14 cellular contexts compared by ENCODE assay signal in genomic region chr5:76371955-76372319, GRCh38. TPM values are rescaled to one million over a fixed set of nuclear protein-coding genes. Genes with fewer than 3 reads are reported as not detected.
DNase-seq lines count a peak whose midpoint lies in the region; ATAC-seq and TF ChIP-seq lines count a peak whose summit lies in the region.
"Had no signal": no experiment of that assay in that cellular context is flagged by ENCODE, and none has a peak within 500 bp of the region (broad histone marks: within the 10 kb centered on the region; RNA-seq: fewer than 3 reads in every experiment).

No MANE protein-coding gene starts in this region.

- H3K14ac ChIP-seq in H9 (ENCODE audit: insufficient read depth, low read length) (peak overlapping the region; percentile 8; the same call in 1 of the 2 replicates), neuronal stem cell (ENCODE audit: low read length) (no peak overlapping the region)

- TF ChIP-seq POLR2A in esophagus squamous epithelium (IDR thresholded peaks at IDR 0.05), result no peak

- H3K9me2 ChIP-seq in GM23248 (ENCODE audit: insufficient read depth), result no peaks in the 10 kb centered on the region

- no peak overlapping the region for H3K56ac ChIP-seq in H9 (ENCODE audit: insufficient read length, low read depth, low read length)

- H3F3A ChIP-seq in GM23248 (ENCODE audit: insufficient read depth), result no peaks in the 10 kb centered on the region

- peaks cover 10 to 13% of the 10 kb centered on the region in 2 experiments for H3K4me1 Mint-ChIP-seq in H9
- peaks cover 5 to 14% of the 10 kb centered on the region in 2 donors for H3K4me1 Mint-ChIP-seq in effector memory CD8-positive, alpha-beta T cell (ENCODE audit: low read depth in 2 of 2)

- H3K4me3 Mint-ChIP-seq in H9, result no peak overlapping the region
- H3K4me3 Mint-ChIP-seq in effector memory CD8-positive, alpha-beta T cell, result no peak overlapping the region
- H3K4me3 Mint-ChIP-seq: activated CD8-positive, alpha-beta T cell treated with anti-CD3 and anti-CD28 coated beads for 36 hours; activated T-helper 1 cell treated with anti-CD3 and anti-CD28 coated beads, Interleukin-12 subunit alpha, Interleukin-12 subunit beta, Interleukin-2, Interleukin-4 antibody, amounts not matched to agents 30 ng/mL and 10 ng/mL and 1 ng/mL, durations not matched to agents 14 hours and 24 hours and 36 hours; natural killer cell had no signal

- no peak for DNase-seq in H9
- no peak for DNase-seq in RWPE2 (ENCODE audit: low spot score)
- no peak for DNase-seq in esophagus squamous epithelium (lab: John Stamatoyannopoulos, UW)
- no peak for DNase-seq in neuronal stem cell (ENCODE audit: low spot score)
- DNase-seq in GM13977 (ENCODE audit: low spot score), result no peak
- no peak for DNase-seq in omental fat pad (ENCODE audit: low spot score)
- DNase-seq in effector memory CD8-positive, alpha-beta T cell, result no peak
- DNase-seq in GM23248, result no peak
- DNase-seq: activated CD8-positive, alpha-beta T cell treated with anti-CD3 and anti-CD28 coated beads for 36 hours; natural killer cell; NCI-H1930; NCI-H526 had no signal

- H3K79me1 ChIP-seq in H9 (ENCODE audit: insufficient read depth, low read depth, low read length, poor library complexity, severe bottlenecking) (no peaks in the 10 kb centered on the region), neuronal stem cell (ENCODE audit: low read depth, low read length) (no peaks in the 10 kb centered on the region)

- H3K9ac ChIP-seq in H9 (ENCODE audit: extremely low read depth, insufficient read length, low read length) (no peak overlapping the region), neuronal stem cell (ENCODE audit: low read depth, low read length, poor library complexity) (no peak overlapping the region), GM23248 (no peak overlapping the region)

- WGBS in H9 (ENCODE audit: extremely low coverage, insufficient read length, low lambda C conversion rate), result no CpG with 5 or more reads among the region's 3 CpGs
- 27 to 44% methylated on average over 3 of the region's 3 CpGs for whole genome bisulfite sequencing in esophagus squamous epithelium, 2 donors
- no CpG with 5 or more reads among the region's 3 CpGs for WGBS in neuronal stem cell (ENCODE audit: extremely low coverage in 2 of 2, insufficient read length in 2 of 2, insufficient replicate concordance in 1 of 2), 2 donors
- WGBS in GM23248 (ENCODE audit: low coverage in 1 of 2, low lambda C conversion rate in 2 of 2, missing lambda C conversion rate in 2 of 2), 2 experiments, result 23 to 25% methylated on average over 3 of the region's 3 CpGs

- no peak overlapping the region for H3K27ac ChIP-seq in H9 (ENCODE audit: insufficient read length, low read depth, low read length)
- H3K27ac ChIP-seq in RWPE2 (ENCODE audit: poor library complexity, severe bottlenecking), result peak overlapping the region; percentile 40
- peak overlapping the region in 3 of 4 donors; percentile 16 to 69 (median 62) for H3K27ac ChIP-seq in esophagus squamous epithelium
- no peak overlapping the region for H3K27ac ChIP-seq in neuronal stem cell (replicated peaks; ENCODE audit: low read length)
- H3K27ac ChIP-seq in GM23248, result no peak overlapping the region
- H3K27ac ChIP-seq: suprapubic skin had no signal

- no peak overlapping the region for H3K4ac ChIP-seq in H9 (ENCODE audit: low read depth, low read length)
- H3K4ac ChIP-seq in neuronal stem cell (ENCODE audit: low read length), result no peak overlapping the region

- no peaks in the 10 kb centered on the region for H3K23me2 ChIP-seq in H9 (ENCODE audit: insufficient read length, low read depth, low read length, poor library complexity, severe bottlenecking)

- TF ChIP-seq CTCF in H9 (conservative IDR thresholded peaks at IDR 0.05), result no peak
- TF ChIP-seq CTCF in RWPE2 (IDR thresholded peaks at IDR 0.05; ENCODE audit: poor library complexity, severe bottlenecking), result no peak
- TF ChIP-seq CTCF in esophagus squamous epithelium (IDR thresholded peaks at IDR 0.05), result no peak
- TF ChIP-seq CTCF in GM13977 (IDR thresholded peaks at IDR 0.05; ENCODE audit: extremely low read depth, insufficient read depth, missing control alignments), result no peak
- no peak for TF ChIP-seq CTCF in omental fat pad (IDR thresholded peaks at IDR 0.05)

- no peak overlapping the region for H3T11ph ChIP-seq in H9 (ENCODE audit: low read length)

- ATAC-seq in RWPE2 (ENCODE audit: low read depth) (peak; percentile 49), omental fat pad (ENCODE audit: low FRiP score) (no peak)
- ATAC-seq in effector memory CD8-positive, alpha-beta T cell (replicated peaks), result no peak
- ATAC-seq: activated CD8-positive, alpha-beta T cell treated with anti-CD3 and anti-CD28 coated beads for 36 hours; natural killer cell had no signal

- H2BK20ac ChIP-seq in H9 (ENCODE audit: low read depth, low read length, poor library complexity, severe bottlenecking), result no peak overlapping the region

- H3K9me3 ChIP-seq in H9 (ENCODE audit: control insufficient read depth, low read depth, low read length), result no peaks in the 10 kb centered on the region
- no peaks in the 10 kb centered on the region for H3K9me3 ChIP-seq in RWPE2 (ENCODE audit: severe bottlenecking)
- H3K9me3 ChIP-seq in esophagus squamous epithelium, result no peaks in the 10 kb centered on the region
- no peaks in the 10 kb centered on the region for H3K9me3 ChIP-seq in neuronal stem cell (replicated peaks in 1 of 2; ENCODE audit: control insufficient read depth in 2 of 2, insufficient read depth in 1 of 2, low read depth in 1 of 2, low read length in 2 of 2)
- no peaks in the 10 kb centered on the region for H3K9me3 ChIP-seq in GM23248 (ENCODE audit: low read depth)
- H3K9me3 ChIP-seq: suprapubic skin had no signal

- H3K27me3 Mint-ChIP-seq in H9 (ENCODE audit: low read depth), result no peaks in the 10 kb centered on the region
- H3K27me3 Mint-ChIP-seq in effector memory CD8-positive, alpha-beta T cell, result no peaks in the 10 kb centered on the region
- H3K27me3 Mint-ChIP-seq: activated CD8-positive, alpha-beta T cell treated with anti-CD3 and anti-CD28 coated beads for 36 hours had no signal

- H3K23ac ChIP-seq in H9 (ENCODE audit: insufficient read length, low read depth, low read length) (no peak overlapping the region), neuronal stem cell (ENCODE audit: low read depth, low read length, poor library complexity) (peak overlapping the region; percentile 46)

- H3K18ac ChIP-seq in H9 (ENCODE audit: insufficient read length, low read depth, low read length) (no peak overlapping the region), neuronal stem cell (ENCODE audit: low read length) (peak overlapping the region; percentile 50)

- H2AK5ac ChIP-seq in H9 (ENCODE audit: insufficient read length, low read length) (no peak overlapping the region), neuronal stem cell (ENCODE audit: low read depth, low read length) (no peak overlapping the region)

- H3K4me2 ChIP-seq in H9 (ENCODE audit: insufficient read depth, insufficient read length, low read length) (no peak overlapping the region), neuronal stem cell (ENCODE audit: insufficient read depth, low read length, poor library complexity, severe bottlenecking) (no peak overlapping the region), GM23248 (ENCODE audit: unreplicated experiment) (no peak overlapping the region)

- H4K8ac ChIP-seq in H9 (replicated peaks; ENCODE audit: insufficient read length, low read depth, low read length) (no peak overlapping the region), neuronal stem cell (ENCODE audit: low read depth, low read length) (no peak overlapping the region)

- H3K79me2 ChIP-seq in H9 (ENCODE audit: insufficient read depth, low read length), result no peaks in the 10 kb centered on the region
- H3K79me2 ChIP-seq in GM23248 (ENCODE audit: insufficient read depth), result no peaks in the 10 kb centered on the region

- no peaks in the 10 kb centered on the region for H3K27me3 ChIP-seq in H9 (ENCODE audit: insufficient read depth, low read length)
- H3K27me3 ChIP-seq in RWPE2 (ENCODE audit: insufficient read depth, poor library complexity, severe bottlenecking), result no peaks in the 10 kb centered on the region
- H3K27me3 ChIP-seq in esophagus squamous epithelium, result no peaks in the 10 kb centered on the region
- no peaks in the 10 kb centered on the region for H3K27me3 ChIP-seq in neuronal stem cell (ENCODE audit: control insufficient read depth in 3 of 3, insufficient read depth in 3 of 3, low read depth in 1 of 3, low read length in 3 of 3)
- no peaks in the 10 kb centered on the region for H3K27me3 ChIP-seq in GM23248 (replicated peaks; ENCODE audit: insufficient read depth)
- H3K27me3 ChIP-seq: suprapubic skin had no signal

- H3K9me3 Mint-ChIP-seq in H9, result no peaks in the 10 kb centered on the region
- H3K9me3 Mint-ChIP-seq in effector memory CD8-positive, alpha-beta T cell, result no peaks in the 10 kb centered on the region
- H3K9me3 Mint-ChIP-seq: activated CD8-positive, alpha-beta T cell treated with anti-CD3 and anti-CD28 coated beads for 36 hours; activated T-helper 1 cell treated with anti-CD3 and anti-CD28 coated beads, Interleukin-12 subunit alpha, Interleukin-12 subunit beta, Interleukin-2, Interleukin-4 antibody, amounts not matched to agents 30 ng/mL and 10 ng/mL and 1 ng/mL, durations not matched to agents 14 hours and 24 hours and 36 hours; natural killer cell had no signal

- H3K4me3 ChIP-seq in RWPE2 (ENCODE audit: severe bottlenecking), result no peak overlapping the region
- H3K4me3 ChIP-seq in esophagus squamous epithelium, result no peak overlapping the region
- H3K4me3 ChIP-seq in neuronal stem cell (ENCODE audit: low read length in 2 of 2), result peak overlapping the region in 1 of 2 donors; percentile 24
- no peak overlapping the region for H3K4me3 ChIP-seq in GM23248
- H3K4me3 ChIP-seq: suprapubic skin had no signal

- H3K4me1 ChIP-seq in H9 (ENCODE audit: insufficient read depth, low read length) (no peaks in the 10 kb centered on the region), RWPE2 (ENCODE audit: insufficient read depth, poor library complexity, severe bottlenecking) (peaks cover 13% of the 10 kb centered on the region), esophagus squamous epithelium (peaks cover 0 to 19% (median 10%) of the 10 kb centered on the region in 3 donors), neuronal stem cell (ENCODE audit: control insufficient read depth in 2 of 2, insufficient read depth in 1 of 2, low read depth in 1 of 2, low read length in 2 of 2) (peaks cover 6 to 11% of the 10 kb centered on the region in 2 donors), GM23248 (ENCODE audit: insufficient read depth) (no peaks in the 10 kb centered on the region)

- in situ Hi-C loops in GM13977 (cut with MboI; ENCODE audit: low pct_unique_long_range_greater_than_20kb, low sequenced_read_pairs, unreplicated experiment) (no loop called here), GM23248 (cut with MboI) (no loop called here)

- no peaks in the 10 kb centered on the region; a peak in 1 of 7 replicates for H3K36me3 Mint-ChIP-seq in H9 (ENCODE audit: insufficient read depth in 1 of 3, low read depth in 3 of 3)
- H3K36me3 Mint-ChIP-seq in effector memory CD8-positive, alpha-beta T cell (ENCODE audit: insufficient read depth), result peaks cover 3% of the 10 kb centered on the region
- H3K36me3 Mint-ChIP-seq: natural killer cell had no signal

- no peak overlapping the region for H2BK120ac ChIP-seq in H9 (ENCODE audit: low read depth, low read length, poor library complexity, severe bottlenecking)
- no peak overlapping the region for H2BK120ac ChIP-seq in neuronal stem cell (ENCODE audit: low read depth, low read length)

- intact Hi-C loops in esophagus squamous epithelium (cut with DNase I), result no loop called here

- H4K20me1 ChIP-seq in H9 (ENCODE audit: control insufficient read depth, insufficient read depth, insufficient read length) (no peaks in the 10 kb centered on the region), GM23248 (ENCODE audit: insufficient read depth) (no peaks in the 10 kb centered on the region)

- no peaks in the 10 kb centered on the region for H3K36me3 ChIP-seq in RWPE2 (ENCODE audit: low read depth)
- H3K36me3 ChIP-seq in esophagus squamous epithelium, result no peaks in the 10 kb centered on the region
- H3K36me3 ChIP-seq in neuronal stem cell (replicated peaks in 1 of 2; ENCODE audit: control insufficient read depth in 2 of 2, insufficient read depth in 2 of 2, low read length in 2 of 2), result no peaks in the 10 kb centered on the region
- no peaks in the 10 kb centered on the region for H3K36me3 ChIP-seq in GM23248 (ENCODE audit: low read depth)
- H3K36me3 ChIP-seq: suprapubic skin had no signal

- H2BK15ac ChIP-seq in H9 (ENCODE audit: low read depth, low read length), result no peak overlapping the region
- H2BK15ac ChIP-seq in neuronal stem cell (ENCODE audit: low read length), result no peak overlapping the region

- no peak overlapping the region for H4K91ac ChIP-seq in H9 (ENCODE audit: insufficient read length, low read depth, low read length)
- no peak overlapping the region for H4K91ac ChIP-seq in neuronal stem cell (ENCODE audit: low read depth, low read length, poor library complexity)

- H2BK5ac ChIP-seq in H9 (ENCODE audit: insufficient read length, low read length) (no peak overlapping the region), neuronal stem cell (ENCODE audit: low read length) (peak overlapping the region; percentile 44)

- H2BK12ac ChIP-seq in H9 (ENCODE audit: insufficient read length, low read depth, low read length), result no peak overlapping the region
- no peak overlapping the region for H2BK12ac ChIP-seq in neuronal stem cell (ENCODE audit: low read length)

- no peak overlapping the region for H3K27ac Mint-ChIP-seq in H9
- H3K27ac Mint-ChIP-seq in effector memory CD8-positive, alpha-beta T cell, result peak overlapping the region in 1 of 2 donors; percentile 59
- H3K27ac Mint-ChIP-seq: activated CD8-positive, alpha-beta T cell treated with anti-CD3 and anti-CD28 coated beads for 36 hours; activated T-helper 1 cell treated with anti-CD3 and anti-CD28 coated beads, Interleukin-12 subunit alpha, Interleukin-12 subunit beta, Interleukin-2, Interleukin-4 antibody, amounts not matched to agents 30 ng/mL and 10 ng/mL and 1 ng/mL, durations not matched to agents 14 hours and 24 hours and 36 hours had no signal

- H4K5ac ChIP-seq in H9 (ENCODE audit: insufficient read length, low read depth, low read length), result no peak overlapping the region

- no peak overlapping the region for H2AFZ ChIP-seq in H9 (ENCODE audit: low read length)
- H2AFZ ChIP-seq in neuronal stem cell (ENCODE audit: low read length), result peak overlapping the region; percentile 88
- H2AFZ ChIP-seq in GM23248, result no peak overlapping the region

RNA-seq across cellular contexts. Expression of gene IQGAP2, which starts 31.1 kb away (rescaled TPM):
- total RNA-seq in H9 (2021) (22.5 and 23.2 TPM in 2 replicates), esophagus squamous epithelium (10 to 100 TPM in 1 of 4 donors, 1 to 10 TPM in 3; 3.0 to 16.6 (median 5.9) TPM), omental fat pad (10 to 100 TPM; 22.6 to 63.9 (median 28.3) TPM)
- 9.9 TPM for polyA plus RNA-seq in neuronal stem cell (2013, experiment 1 of 2)
- 10.5 TPM for polyA plus RNA-seq in neuronal stem cell (2013, experiment 2 of 2)
- total RNA-seq in GM23248 (2014; rRNA removed; shearing (Covaris generic)), result not detected in 2 replicates
- 0.11 TPM in 1 of 2 replicates, not detected in the other for polyA plus RNA-seq in GM23248 (2016; fragmentation: Nextera tagmentation; extraction: Ambion mirVana)

Comparison
In these comparisons a context has a peak if more than half of its experiments do, and no peak if none do; other contexts are left out.
1. H3K27ac ChIP-seq: peak in RWPE2 (single experiment) and esophagus squamous epithelium (3 of 4); none in H9 (single experiment), neuronal stem cell (single experiment) and GM23248 (single experiment).